Comparison of ENCODE assay signal across 1 cellular context in genomic region chr18:76371301-76371700, GRCh38.
TF ChIP-seq lines count a peak whose summit lies in the region.

No MANE protein-coding gene starts in this region.

TF ChIP-seq in HepG2, 621 proteins besides CTCF, POLR2A, EP300 and RAD21:
- no peak for TF ChIP-seq ZBED4 (CRISPR knock-in tag; IDR thresholded peaks at IDR 0.05; ENCODE audit: borderline replicate concordance)
- peak; percentile 62 for TF ChIP-seq AGO2 (optimal IDR thresholded peaks at IDR 0.05; ENCODE audit: low read depth, low read length)
